23 cellular contexts compared by ENCODE assay signal in the genomic region with DNA sequence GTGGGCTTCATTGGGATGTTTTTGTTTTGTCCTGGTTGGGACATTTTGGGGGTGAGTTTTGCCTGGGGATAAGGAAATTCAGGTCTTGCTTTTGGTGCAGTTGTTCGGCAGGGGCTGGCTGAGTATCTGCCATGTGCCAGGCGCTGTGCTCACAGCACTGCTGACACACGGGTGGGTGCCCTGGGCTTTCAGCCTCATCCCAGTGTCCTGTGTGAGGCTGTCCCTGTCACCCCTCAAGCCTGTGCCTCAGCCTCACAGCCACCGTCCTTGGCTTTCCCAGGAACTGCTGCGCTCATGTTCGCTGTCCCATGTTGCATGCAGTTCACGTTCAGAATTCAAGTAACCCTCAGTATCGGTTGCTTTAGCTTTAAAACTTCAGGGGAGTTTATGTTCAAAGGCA. TPM values are rescaled to one million over a fixed set of nuclear protein-coding genes. Genes with fewer than 3 reads are reported as not detected.
DNase-seq lines count a peak whose midpoint lies in the region; ATAC-seq, FAIRE-seq and TF ChIP-seq lines count a peak whose summit lies in the region.
"Had no signal": no experiment of that assay in that cellular context is flagged by ENCODE, and none has a peak within 500 bp of the region (broad histone marks: within the 10 kb centered on the region; RNA-seq: fewer than 3 reads in every experiment).

No MANE protein-coding gene starts in this region.

- DNase-seq in GM12865 (ENCODE audit: low read depth), result peak; percentile 15
- no peak for DNase-seq in astrocyte (ENCODE audit: low read depth)
- peak; percentile 37 for DNase-seq in osteoblast (ENCODE audit: insufficient read length, low spot score, missing footprints)
- no peak for DNase-seq in activated CD4-positive, alpha-beta T cell treated with anti-CD3 and anti-CD28 coated beads, Interleukin-2, amount 10 ng/mL, durations not matched to agents 7 days and 5 days
- no peak for DNase-seq in retina
- DNase-seq: activated CD4-positive, alpha-beta T cell treated with anti-CD3 and anti-CD28 coated beads, Interleukin-2, amount 50 U/mL, for 1 hour; activated gamma-delta T cell treated with Interleukin-2 at 50 U/mL for 16 hours; Caco-2; cerebellar nuclear complex; erythroblast; foreskin fibroblast; left lung; MG63; NCI-H1417; psoas muscle; stimulated activated CD4-positive, alpha-beta T cell treated with anti-CD3 and anti-CD28 coated beads, Interleukin-2, amount 100 ng/mL, for 24 hours; stimulated activated naive CD4-positive, alpha-beta T cell; T-helper 2 cell; testis had no signal

- POLR2A ChIA-PET in activated CD4-positive, alpha-beta T cell treated with anti-CD3 and anti-CD28 coated beads, Interleukin-2, amount 10 ng/mL, durations not matched to agents 7 days and 5 days (lab: Charles Lee), result no interaction called here

- CTCF ChIA-PET in activated CD4-positive, alpha-beta T cell treated with anti-CD3 and anti-CD28 coated beads, Interleukin-2, amount 10 ng/mL, durations not matched to agents 7 days and 5 days (lab: Charles Lee), result no interaction called here

- H3K9me3 Mint-ChIP-seq in astrocyte (ENCODE audit: unreplicated experiment), result no peaks in the 10 kb centered on the region
- H3K9me3 Mint-ChIP-seq in activated CD4-positive, alpha-beta T cell treated with anti-CD3 and anti-CD28 coated beads, Interleukin-2, amount 10 ng/mL, durations not matched to agents 7 days and 5 days, result no peaks in the 10 kb centered on the region

- FAIRE-seq in astrocyte (lab: Jason Lieb, UNC), result no peak

- H3K4me3 Mint-ChIP-seq in astrocyte (ENCODE audit: unreplicated experiment), result no peak overlapping the region
- no peak overlapping the region for H3K4me3 Mint-ChIP-seq in activated CD4-positive, alpha-beta T cell treated with anti-CD3 and anti-CD28 coated beads, Interleukin-2, amount 10 ng/mL, durations not matched to agents 7 days and 5 days

- H3K27ac ChIP-seq in BLaER1 treated with 17β-estradiol and CSF1 and Interleukin-3, amounts not matched to agents 10 nM and 100 nM, result peak overlapping the region in 3 of 11 experiments; percentile 2 to 55 (median 18); a peak in 2 of 22 replicates
- H3K27ac ChIP-seq in astrocyte (ENCODE audit: low read depth, low read length) (no peak overlapping the region), osteoblast (ENCODE audit: low read depth, low read length) (peak overlapping the region; percentile 61)
- H3K27ac ChIP-seq: HL-60, left lung, psoas muscle, testis had no signal

- ATAC-seq in GM21619 (IDR thresholded peaks at IDR 0.05; ENCODE audit: unreplicated experiment), result no peak
- ATAC-seq: psoas muscle had no signal

- H2AFZ ChIP-seq in astrocyte (ENCODE audit: low read depth, low read length), result no peak overlapping the region
- no peak overlapping the region for H2AFZ ChIP-seq in osteoblast (ENCODE audit: low read length)

- H3K4me1 ChIP-seq in BLaER1 treated with 17β-estradiol and CSF1 and Interleukin-3, amounts not matched to agents 10 nM and 100 nM, result peaks cover 28 to 72% (median 61%) of the 10 kb centered on the region in 10 experiments
- H3K4me1 ChIP-seq in astrocyte (ENCODE audit: insufficient read depth, low read length), result peaks cover 25% of the 10 kb centered on the region
- peaks cover 14% of the 10 kb centered on the region for H3K4me1 ChIP-seq in osteoblast (ENCODE audit: insufficient read depth, low read length)
- H3K4me1 ChIP-seq: Caco-2 had no signal

- H3K27ac Mint-ChIP-seq in astrocyte (ENCODE audit: unreplicated experiment), result peak overlapping the region; percentile 77
- H3K27ac Mint-ChIP-seq in activated CD4-positive, alpha-beta T cell treated with anti-CD3 and anti-CD28 coated beads, Interleukin-2, amount 10 ng/mL, durations not matched to agents 7 days and 5 days, result no peak overlapping the region

- H3K36me3 ChIP-seq in BLaER1 treated with 17β-estradiol and CSF1 and Interleukin-3, amounts not matched to agents 10 nM and 100 nM, result peaks cover 61 to 100% (median 80%) of the 10 kb centered on the region in 11 experiments
- H3K36me3 ChIP-seq in astrocyte (ENCODE audit: insufficient read depth, low read length) (peaks cover 43% of the 10 kb centered on the region), osteoblast (ENCODE audit: insufficient read depth, low read length) (peaks cover 78% of the 10 kb centered on the region)

- H4K20me1 ChIP-seq in BLaER1 treated with 17β-estradiol and CSF1 and Interleukin-3, amounts not matched to agents 10 nM and 100 nM, result peaks cover 63 to 100% (median 83%) of the 10 kb centered on the region in 11 experiments; a peak in 21 of 22 replicates
- peaks cover 73% of the 10 kb centered on the region for H4K20me1 ChIP-seq in astrocyte (ENCODE audit: insufficient read depth, low read length)
- H4K20me1 ChIP-seq in osteoblast (ENCODE audit: insufficient read depth, low read length), result peaks cover 15% of the 10 kb centered on the region

- H3K4me3 ChIP-seq in BLaER1 treated with 17β-estradiol and CSF1 and Interleukin-3, amounts not matched to agents 10 nM and 100 nM, result no peak overlapping the region
- H3K4me3 ChIP-seq in GM12865 (ENCODE audit: low read depth, low read length) (peak overlapping the region; percentile 59), astrocyte (ENCODE audit: insufficient read depth, low read depth, low read length) (no peak overlapping the region), osteoblast (ENCODE audit: insufficient read depth, low read length) (no peak overlapping the region)
- H3K4me3 ChIP-seq: left lung, MG63, psoas muscle, SK-N-MC, testis had no signal

- H3K9me3 ChIP-seq in BLaER1 treated with 17β-estradiol and CSF1 and Interleukin-3, amounts not matched to agents 10 nM and 100 nM (replicated peaks in 1 of 11), result no peaks in the 10 kb centered on the region
- no peaks in the 10 kb centered on the region for H3K9me3 ChIP-seq in astrocyte (ENCODE audit: insufficient read depth, low read depth, low read length)
- H3K9me3 ChIP-seq in osteoblast (ENCODE audit: low read depth, low read length), result no peaks in the 10 kb centered on the region
- H3K9me3 ChIP-seq: Caco-2, left lung, MG63, psoas muscle, testis had no signal

- peak overlapping the region in 4 of 11 experiments; percentile 2 to 14 (median 7); a peak in 1 of 22 replicates for H3K9ac ChIP-seq in BLaER1 treated with 17β-estradiol and CSF1 and Interleukin-3, amounts not matched to agents 10 nM and 100 nM
- H3K9ac ChIP-seq in astrocyte (ENCODE audit: low read length), result no peak overlapping the region

- H3K79me2 ChIP-seq in astrocyte (ENCODE audit: insufficient read depth, low read length) (peaks cover 73% of the 10 kb centered on the region), osteoblast (ENCODE audit: insufficient read depth, low read length) (peaks cover 84% of the 10 kb centered on the region)

- TF ChIP-seq CTCF in GM12865 (IDR thresholded peaks at IDR 0.05; ENCODE audit: insufficient read depth, low read depth, low read length, missing control alignments), result no peak
- no peak for TF ChIP-seq CTCF in astrocyte (IDR thresholded peaks at IDR 0.05; ENCODE audit: insufficient read depth, low read depth, low read length)
- TF ChIP-seq CTCF in osteoblast (IDR thresholded peaks at IDR 0.05; ENCODE audit: extremely low read depth, low read depth, low read length), result no peak

- H3K4me2 ChIP-seq in BLaER1 treated with 17β-estradiol and CSF1 and Interleukin-3, amounts not matched to agents 10 nM and 100 nM, result peak overlapping the region in 9 of 11 experiments; percentile 0 to 87 (median 71); a peak in 14 of 22 replicates
- H3K4me2 ChIP-seq in astrocyte (ENCODE audit: low read length) (no peak overlapping the region), osteoblast (ENCODE audit: insufficient read depth, low read length) (no peak overlapping the region)

- H3K4me1 Mint-ChIP-seq in astrocyte (ENCODE audit: low read depth, unreplicated experiment), result peaks cover 13% of the 10 kb centered on the region
- peaks cover 3% of the 10 kb centered on the region for H3K4me1 Mint-ChIP-seq in activated CD4-positive, alpha-beta T cell treated with anti-CD3 and anti-CD28 coated beads, Interleukin-2, amount 10 ng/mL, durations not matched to agents 7 days and 5 days

- H3K36me3 Mint-ChIP-seq in astrocyte (ENCODE audit: low read depth, unreplicated experiment), result peaks cover 7% of the 10 kb centered on the region
- H3K36me3 Mint-ChIP-seq in activated CD4-positive, alpha-beta T cell treated with anti-CD3 and anti-CD28 coated beads, Interleukin-2, amount 10 ng/mL, durations not matched to agents 7 days and 5 days (ENCODE audit: low read depth), result peaks cover 28% of the 10 kb centered on the region

- H3K27me3 Mint-ChIP-seq in astrocyte (ENCODE audit: low read depth, unreplicated experiment), result no peaks in the 10 kb centered on the region
- no peaks in the 10 kb centered on the region for H3K27me3 Mint-ChIP-seq in activated CD4-positive, alpha-beta T cell treated with anti-CD3 and anti-CD28 coated beads, Interleukin-2, amount 10 ng/mL, durations not matched to agents 7 days and 5 days

- H3K27me3 ChIP-seq in BLaER1 treated with 17β-estradiol and CSF1 and Interleukin-3, amounts not matched to agents 10 nM and 100 nM, result no peaks in the 10 kb centered on the region
- H3K27me3 ChIP-seq in astrocyte (ENCODE audit: insufficient read depth, low read length) (no peaks in the 10 kb centered on the region), osteoblast (ENCODE audit: insufficient read depth, low read length) (no peaks in the 10 kb centered on the region)
- H3K27me3 ChIP-seq: left lung, MG63, testis had no signal

RNA-seq across cellular contexts. Expression of a gene that starts 24.9 kb away (rescaled TPM):
- total RNA-seq in astrocyte (2.3 and 5.2 TPM in 2 replicates), osteoblast (4.3 and 5.0 TPM in 2 replicates)
- total RNA-seq in activated CD4-positive, alpha-beta T cell treated with anti-CD3 and anti-CD28 coated beads, Interleukin-2, amount 10 ng/mL, durations not matched to agents 7 days and 5 days, result 10 to 100 TPM; 36.4 to 37.4 TPM

RNA-seq across cellular contexts. Expression of a gene that starts 25.3 kb away (rescaled TPM):
- total RNA-seq in astrocyte (41.7 and 42.0 TPM in 2 replicates), osteoblast (36.9 and 39.8 TPM in 2 replicates)
- total RNA-seq in activated CD4-positive, alpha-beta T cell treated with anti-CD3 and anti-CD28 coated beads, Interleukin-2, amount 10 ng/mL, durations not matched to agents 7 days and 5 days, result 10 to 100 TPM; 16.9 to 17.2 TPM

Comparison
In these comparisons a context has a peak if more than half of its experiments do, and no peak if none do; other contexts are left out.
1. H3K4me2 ChIP-seq: peak in BLaER1 treated with 17β-estradiol and CSF1 and Interleukin-3, amounts not matched to agents 10 nM and 100 nM (9 of 11); none in astrocyte (single experiment) and osteoblast (single experiment).
2. DNase-seq: peak in GM12865 (single experiment) and osteoblast (single experiment); none in astrocyte (single experiment), activated CD4-positive, alpha-beta T cell treated with anti-CD3 and anti-CD28 coated beads, Interleukin-2, amount 10 ng/mL, durations not matched to agents 7 days and 5 days (single experiment) and retina (single experiment).